ENCODE assay signal across 12 cellular contexts in genomic region chr13:31207630-31208549, GRCh38. TPM values are rescaled to one million over a fixed set of nuclear protein-coding genes. Genes with fewer than 3 reads are reported as not detected.
A peak's percentile ranks its signal among the peaks of the same experiment; 100 is the strongest.
DNase-seq lines count a peak whose midpoint lies in the region; ATAC-seq and TF ChIP-seq lines count a peak whose summit lies in the region.
"Had no signal": no experiment of that assay in that cellular context is flagged by ENCODE, and none has a peak within 500 bp of the region (broad histone marks: within the 10 kb centered on the region; RNA-seq: fewer than 3 reads in every experiment).

No MANE protein-coding gene starts in this region.

- no peak for ATAC-seq in GM21717 (IDR thresholded peaks at IDR 0.05; ENCODE audit: unreplicated experiment)
- ATAC-seq: A549, GM12878 had no signal

- peaks cover 0 to 58% of the 10 kb centered on the region in 2 donors for H3K4me1 ChIP-seq in right atrium auricular region
- H3K4me1 ChIP-seq in BE2C = peaks cover 22% of the 10 kb centered on the region

- peak overlapping the region; percentile 71 to 80 for H3K27ac ChIP-seq in right atrium auricular region
- H3K27ac ChIP-seq: A549, HL-60 had no signal

- DNase-seq in DMS53 (lab: John Stamatoyannopoulos, UW) (peak; percentile 20), DMS53 treated with DMSO at 0.1 percent for 48 hours (lab: John Stamatoyannopoulos, UW; ENCODE audit: unreplicated experiment) (no peak), amniotic epithelial cell (ENCODE audit: low read depth) (peak; percentile 60), right atrium auricular region (ENCODE audit: low spot score) (no peak), superior temporal gyrus (ENCODE audit: extremely low spot score) (peak; percentile 58), BE2C (no peak), putamen (ENCODE audit: low spot score) (no peak)
- DNase-seq: activated naive CD4-positive, alpha-beta T cell treated with anti-CD3 and anti-CD28 coated beads, Interleukin-2, amount 50 U/mL, for 16 hours had no signal

- peak overlapping the region in 1 of 2 donors; percentile 25 for H3K4me3 ChIP-seq in right atrium auricular region
- no peak overlapping the region for H3K4me3 ChIP-seq in BE2C (ENCODE audit: low read depth, low read length)
- H3K4me3 ChIP-seq: A549, GM12878 had no signal

- H3K9me3 ChIP-seq in right atrium auricular region = no peaks in the 10 kb centered on the region
- H3K9me3 ChIP-seq in BE2C = no peaks in the 10 kb centered on the region
- H3K9me3 ChIP-seq: A549 had no signal

- H3K36me3 ChIP-seq in right atrium auricular region (no peaks in the 10 kb centered on the region), BE2C (no peaks in the 10 kb centered on the region)

- TF ChIP-seq CTCF in right atrium auricular region (IDR thresholded peaks at IDR 0.05) (no peak), BE2C (IDR thresholded peaks at IDR 0.05; ENCODE audit: low read depth, low read length) (no peak)

- no peaks in the 10 kb centered on the region for H3K27me3 ChIP-seq in right atrium auricular region
- H3K27me3 ChIP-seq in BE2C = no peaks in the 10 kb centered on the region

RNA-seq across cellular contexts. Expression of gene B3GLCT, which starts 8.1 kb away (rescaled TPM):
- 10 to 100 TPM; 18.2 to 40.2 TPM for total RNA-seq in right atrium auricular region
- polyA plus RNA-seq in BE2C (2012; ENCODE audit: insufficient read depth, insufficient read length, low read depth) = 1.1 TPM

RNA-seq across cellular contexts. Expression of gene HSPH1, which starts 46.2 kb away (rescaled TPM):
- 10 to 100 TPM; 30.7 to 31.7 TPM for total RNA-seq in right atrium auricular region
- 108 TPM for polyA plus RNA-seq in BE2C (2012; ENCODE audit: insufficient read depth, insufficient read length, low read depth)

Comparison
In these comparisons a context has a peak if more than half of its experiments do, and no peak if none do; other contexts are left out.
1. DNase-seq: peak in DMS53 (single experiment), amniotic epithelial cell (single experiment) and superior temporal gyrus (single experiment); none in DMS53 treated with DMSO at 0.1 percent for 48 hours (single experiment), right atrium auricular region (single experiment), BE2C (single experiment) and putamen (single experiment).